In genomic region chr6:90216081-90216977, GRCh38 we compare ENCODE assay signal across 8 cellular contexts.
DNase-seq lines count a peak whose midpoint lies in the region; ATAC-seq and TF ChIP-seq lines count a peak whose summit lies in the region.

No MANE protein-coding gene starts in this region.

- no peak for TF ChIP-seq CTCF in cardiac muscle cell (IDR thresholded peaks at IDR 0.05; ENCODE audit: low read depth, low read length)
- TF ChIP-seq CTCF in right atrium auricular region (IDR thresholded peaks at IDR 0.05) = no peak
- TF ChIP-seq CTCF in WTC11 (IDR thresholded peaks at IDR 0.05) = no peak
- TF ChIP-seq CTCF in tibial artery (IDR thresholded peaks at IDR 0.05) = no peak
- TF ChIP-seq CTCF in HFFc6 (IDR thresholded peaks at IDR 0.05) = no peak

- DNase-seq in cardiac muscle cell (ENCODE audit: low read depth in 1 of 2, low spot score in 1 of 2) = peak in 1 of 2 donors; percentile 25
- no peak for DNase-seq in right atrium auricular region (ENCODE audit: low spot score)
- peak; percentile 20 for DNase-seq in WTC11 (ENCODE audit: low spot score)
- DNase-seq in islet precursor cell = peak; percentile 90
- peak; percentile 31 to 65 for DNase-seq in tibial artery
- DNase-seq in HFFc6 = no peak
- DNase-seq in COR-L47 (lab: John Stamatoyannopoulos, UW) = no peak

- H3K27me3 ChIP-seq in cardiac muscle cell = no peaks in the 10 kb centered on the region
- H3K27me3 ChIP-seq in right atrium auricular region = no peaks in the 10 kb centered on the region
- no peaks in the 10 kb centered on the region for H3K27me3 ChIP-seq in tibial artery

- POLR2A ChIA-PET in WTC11 (lab: Charles Lee) = no interaction called here

- H3K4me3 ChIP-seq in cardiac muscle cell (no peak overlapping the region), right atrium auricular region (no peak overlapping the region), tibial artery (no peak overlapping the region)

- H3K9me3 ChIP-seq in cardiac muscle cell (ENCODE audit: low read depth) (no peaks in the 10 kb centered on the region), right atrium auricular region (no peaks in the 10 kb centered on the region), tibial artery (no peaks in the 10 kb centered on the region)

- H3K4me3 Mint-ChIP-seq in WTC11 (no peak overlapping the region), HFFc6 (no peak overlapping the region)

- H3K36me3 Mint-ChIP-seq in WTC11 (no peaks in the 10 kb centered on the region), HFFc6 (ENCODE audit: low read depth) (no peaks in the 10 kb centered on the region)

- H3K4me1 Mint-ChIP-seq in WTC11 = 0 out of 2 replicates have a peak, but pooled peaks cover 7% of the 10 kb centered on the region
- no peaks in the 10 kb centered on the region for H3K4me1 Mint-ChIP-seq in HFFc6 (ENCODE audit: low read depth)

- CTCF ChIA-PET in WTC11 (lab: Charles Lee) = interaction anchor here (2.1 kb wide), 1 partner anchor 276 kb away, joined by 10 read pairs; no protein-coding TSS in a partner anchor

- H3K9me3 Mint-ChIP-seq in WTC11 (no peaks in the 10 kb centered on the region), HFFc6 (no peaks in the 10 kb centered on the region)

- peak overlapping the region; percentile 61 for H3K27ac Mint-ChIP-seq in WTC11
- H3K27ac Mint-ChIP-seq in HFFc6 = no peak overlapping the region

- H3K27me3 Mint-ChIP-seq in WTC11 (ENCODE audit: low read depth) (no peaks in the 10 kb centered on the region), HFFc6 (ENCODE audit: insufficient read depth) (peaks cover 2% of the 10 kb centered on the region)

- H3K36me3 ChIP-seq in cardiac muscle cell (peaks cover 3% of the 10 kb centered on the region), right atrium auricular region (no peaks in the 10 kb centered on the region), tibial artery (no peaks in the 10 kb centered on the region)

- H3K27ac ChIP-seq in cardiac muscle cell = peak overlapping the region; percentile 99
- peak overlapping the region in 1 of 2 donors; percentile 23 for H3K27ac ChIP-seq in right atrium auricular region
- H3K27ac ChIP-seq in tibial artery = peak overlapping the region; percentile 2 to 27

- intact Hi-C loops in tibial artery (cut with DNase I; ENCODE audit: low total_unique reads) = no loop called here

- peak; percentile 58 for ATAC-seq in HG03159 (IDR thresholded peaks at IDR 0.05; ENCODE audit: unreplicated experiment)
- ATAC-seq in WTC11 = peak; percentile 29

- H3K4me1 ChIP-seq in cardiac muscle cell (ENCODE audit: low read depth) (peaks cover 54% of the 10 kb centered on the region), right atrium auricular region (peaks cover 0 to 39% of the 10 kb centered on the region in 2 donors), tibial artery (peaks cover 0 to 41% (median 25%) of the 10 kb centered on the region in 4 donors)

TF ChIP-seq in WTC11, 78 proteins besides CTCF, POLR2A, EP300 and RAD21 (continues in another document):
- TF ChIP-seq MYBL2 (CRISPR knock-in tag; IDR thresholded peaks at IDR 0.05) (no peak), PREB (CRISPR knock-in tag; IDR thresholded peaks at IDR 0.05; ENCODE audit: borderline replicate concordance) (no peak), ZNF232 (CRISPR knock-in tag; IDR thresholded peaks at IDR 0.05) (no peak), CREB1 (CRISPR knock-in tag; IDR thresholded peaks at IDR 0.05) (no peak), CBFB (CRISPR knock-in tag; IDR thresholded peaks at IDR 0.05; ENCODE audit: low read depth) (no peak), HMGXB4 (CRISPR knock-in tag; IDR thresholded peaks at IDR 0.05) (no peak), ZNF396 (CRISPR knock-in tag; IDR thresholded peaks at IDR 0.05; ENCODE audit: borderline replicate concordance) (no peak), USF2 (CRISPR knock-in tag; IDR thresholded peaks at IDR 0.05) (no peak), ZSCAN18 (CRISPR knock-in tag; IDR thresholded peaks at IDR 0.05) (no peak), ZNF121 (CRISPR knock-in tag; IDR thresholded peaks at IDR 0.05) (no peak), NR3C1 (CRISPR knock-in tag; conservative IDR thresholded peaks at IDR 0.05; ENCODE audit: low read depth) (no peak), STAT6 (CRISPR knock-in tag; conservative IDR thresholded peaks at IDR 0.05; ENCODE audit: low read depth) (no peak), IRF2 (CRISPR knock-in tag; IDR thresholded peaks at IDR 0.05; ENCODE audit: borderline replicate concordance, low read depth) (no peak), TP53 (CRISPR knock-in tag; IDR thresholded peaks at IDR 0.05) (no peak), SP1 (CRISPR knock-in tag; conservative IDR thresholded peaks at IDR 0.05) (no peak)

Comparison
In these comparisons a context has a peak if more than half of its experiments do, and no peak if none do; other contexts are left out.
1. DNase-seq: peak in WTC11 (single experiment), islet precursor cell (single experiment) and tibial artery (2 of 2); none in right atrium auricular region (single experiment), HFFc6 (single experiment) and COR-L47 (single experiment).